ENCODE assay signal across 9 cellular contexts in genomic region chr5:14208071-14209021, GRCh38.
A peak's percentile ranks its signal among the peaks of the same experiment; 100 is the strongest.
DNase-seq lines count a peak whose midpoint lies in the region; ATAC-seq and TF ChIP-seq lines count a peak whose summit lies in the region.
"Had no signal": no experiment of that assay in that cellular context is flagged by ENCODE, and none has a peak within 500 bp of the region (broad histone marks: within the 10 kb centered on the region; RNA-seq: fewer than 3 reads in every experiment).

No MANE protein-coding gene starts in this region.

- peak; percentile 95 for DNase-seq in ELR (ENCODE audit: low read depth)
- DNase-seq in central memory CD8-positive, alpha-beta T cell (ENCODE audit: low spot score in 2 of 2): no peak
- no peak for DNase-seq in prostate gland (ENCODE audit: low spot score)
- no peak for DNase-seq in midbrain (lab: John Stamatoyannopoulos, UW)
- no peak for DNase-seq in D341Med (ENCODE audit: low spot score)
- no peak for DNase-seq in NCI-H1105 (lab: John Stamatoyannopoulos, UW)

- H3K9me3 ChIP-seq in prostate gland: no peaks in the 10 kb centered on the region

- peak overlapping the region; percentile 29 to 41 for H3K27ac ChIP-seq in prostate gland

- ATAC-seq in GM21381 (IDR thresholded peaks at IDR 0.05; ENCODE audit: unreplicated experiment) (peak; percentile 58), HG03575 (IDR thresholded peaks at IDR 0.05; ENCODE audit: extremely low read depth, insufficient number of reproducible peaks, low FRiP score, unreplicated experiment) (peak; percentile 29)
- peak; percentile 55 for ATAC-seq in central memory CD8-positive, alpha-beta T cell (replicated peaks; ENCODE audit: extremely low read depth, poor library complexity, severe bottlenecking)

- peaks cover 16% of the 10 kb centered on the region for H3K27me3 Mint-ChIP-seq in central memory CD8-positive, alpha-beta T cell

- H3K36me3 ChIP-seq in prostate gland: no peaks in the 10 kb centered on the region

- no peak overlapping the region for H3K4me3 Mint-ChIP-seq in central memory CD8-positive, alpha-beta T cell
- H3K4me3 Mint-ChIP-seq: neural crest cell had no signal

- intact Hi-C loops in prostate gland (cut with DNase I): no loop called here

- H3K4me1 Mint-ChIP-seq in central memory CD8-positive, alpha-beta T cell: peaks cover 29% of the 10 kb centered on the region

- peaks cover 9% of the 10 kb centered on the region for H3K4me1 ChIP-seq in prostate gland (replicated peaks)

- H3K4me3 ChIP-seq in prostate gland: no peak overlapping the region

- H3K36me3 Mint-ChIP-seq in central memory CD8-positive, alpha-beta T cell (ENCODE audit: insufficient read depth): no peaks in the 10 kb centered on the region

- WGBS in prostate gland: 55% methylated on average over 8 of the region's 8 CpGs

- no peak for TF ChIP-seq POLR2A in prostate gland (IDR thresholded peaks at IDR 0.05)

- H3K9me3 Mint-ChIP-seq in central memory CD8-positive, alpha-beta T cell: no peaks in the 10 kb centered on the region
- H3K9me3 Mint-ChIP-seq: neural crest cell had no signal

- no peak for TF ChIP-seq CTCF in prostate gland (IDR thresholded peaks at IDR 0.05)

- peak overlapping the region; percentile 79 for H3K27ac Mint-ChIP-seq in central memory CD8-positive, alpha-beta T cell (ENCODE audit: low read depth)

- H3K27me3 ChIP-seq in prostate gland (replicated peaks; ENCODE audit: insufficient read depth): no peaks in the 10 kb centered on the region
